ENCODE assay signal across 23 cellular contexts in the genomic region with DNA sequence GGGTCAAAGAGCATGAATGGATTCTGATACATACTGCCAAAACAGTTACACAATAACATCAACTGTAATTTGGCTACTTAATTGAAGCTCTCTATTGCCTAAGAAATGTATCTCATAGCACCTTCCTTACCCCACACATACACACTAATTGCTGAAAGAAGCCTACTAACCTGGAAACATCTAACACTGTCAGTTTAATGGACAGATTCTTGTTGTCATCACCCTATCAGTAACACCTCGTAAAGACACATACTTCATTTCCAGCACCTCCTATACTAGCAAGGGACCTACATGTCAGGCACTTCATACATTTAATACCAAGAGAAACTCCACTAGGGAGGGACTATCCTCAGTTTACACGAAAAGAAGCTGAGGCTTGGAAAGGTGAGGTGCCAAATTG. TPM values are rescaled to one million over a fixed set of nuclear protein-coding genes. Genes with fewer than 3 reads are reported as not detected.
DNase-seq lines count a peak whose midpoint lies in the region; ATAC-seq lines count a peak whose summit lies in the region.
"Had no signal": no experiment of that assay in that cellular context is flagged by ENCODE, and none has a peak within 500 bp of the region (broad histone marks: within the 10 kb centered on the region; RNA-seq: fewer than 3 reads in every experiment).

No MANE protein-coding gene starts in this region.

- H3K36me3 ChIP-seq in CD4-positive, alpha-beta memory T cell (ENCODE audit: insufficient read depth, low read length), result peaks cover 25% of the 10 kb centered on the region
- H3K36me3 ChIP-seq: colonic mucosa had no signal

- H3K27ac ChIP-seq in CD4-positive, alpha-beta memory T cell (ENCODE audit: low read depth, low read length), result peak overlapping the region; percentile 13
- H3K27ac ChIP-seq: A549, colonic mucosa, gastrocnemius medialis had no signal

- H3K27ac Mint-ChIP-seq in activated CD8-positive, alpha-beta memory T cell treated with anti-CD3 and anti-CD28 coated beads, Interleukin-2, amount 10 ng/mL, durations not matched to agents 7 days and 5 days, result peak overlapping the region; percentile 51
- H3K27ac Mint-ChIP-seq in CD4-positive, alpha-beta memory T cell, result peak overlapping the region; percentile 32 to 86 (median 67)
- H3K27ac Mint-ChIP-seq in T-cell (peak overlapping the region; percentile 68 to 81), immature natural killer cell (peak overlapping the region; percentile 6 to 79 (median 30))
- H3K27ac Mint-ChIP-seq: type B pancreatic cell had no signal

- intact Hi-C loops in CD4-positive, alpha-beta memory T cell (cut with micrococcal nuclease), result no loop called here

- POLR2A ChIA-PET in CD4-positive, alpha-beta memory T cell (lab: Charles Lee; ENCODE audit: partially characterized antibody), result interaction anchor here (1.3 to 3.5 kb wide), 4 partner anchors 8 to 53 kb away, joined by 4 to 17 read pairs (median 12); partner anchors contain the start of genes NAP1L4 and PHLDA2
- POLR2A ChIA-PET in T-cell (lab: Charles Lee), result interaction anchor here in 1 of 2 donors (1.0 kb wide), 1 partner anchor 8 kb away, joined by 3 read pairs; no protein-coding TSS in a partner anchor

- peaks cover 42% of the 10 kb centered on the region for H3K36me3 Mint-ChIP-seq in activated CD8-positive, alpha-beta memory T cell treated with anti-CD3 and anti-CD28 coated beads, Interleukin-2, amount 10 ng/mL, durations not matched to agents 7 days and 5 days
- peaks cover 18 to 43% of the 10 kb centered on the region in 2 donors for H3K36me3 Mint-ChIP-seq in CD4-positive, alpha-beta memory T cell
- H3K36me3 Mint-ChIP-seq in T-cell (peaks cover 21% of the 10 kb centered on the region), immature natural killer cell (peaks cover 4 to 12% (median 9%) of the 10 kb centered on the region in 3 donors)

- H3K9me3 Mint-ChIP-seq in activated CD8-positive, alpha-beta memory T cell treated with anti-CD3 and anti-CD28 coated beads, Interleukin-2, amount 10 ng/mL, durations not matched to agents 7 days and 5 days (ENCODE audit: low read depth), result no peaks in the 10 kb centered on the region
- no peaks in the 10 kb centered on the region for H3K9me3 Mint-ChIP-seq in CD4-positive, alpha-beta memory T cell
- H3K9me3 Mint-ChIP-seq in T-cell, result no peaks in the 10 kb centered on the region
- H3K9me3 Mint-ChIP-seq in immature natural killer cell, result no peaks in the 10 kb centered on the region
- H3K9me3 Mint-ChIP-seq: CD14-positive monocyte, type B pancreatic cell had no signal

- ATAC-seq in activated CD8-positive, alpha-beta memory T cell treated with anti-CD3 and anti-CD28 coated beads, Interleukin-2, amount 10 ng/mL, durations not matched to agents 7 days and 5 days, result peak; percentile 30
- ATAC-seq in T-cell (replicated peaks in 1 of 4) (no peak), HG02763 (IDR thresholded peaks at IDR 0.05; ENCODE audit: unreplicated experiment) (no peak)
- ATAC-seq: A549, gastrocnemius medialis had no signal

- H3K4me1 Mint-ChIP-seq in activated CD8-positive, alpha-beta memory T cell treated with anti-CD3 and anti-CD28 coated beads, Interleukin-2, amount 10 ng/mL, durations not matched to agents 7 days and 5 days, result peaks cover 65% of the 10 kb centered on the region
- peaks cover 41 to 77% (median 53%) of the 10 kb centered on the region in 4 donors for H3K4me1 Mint-ChIP-seq in CD4-positive, alpha-beta memory T cell
- H3K4me1 Mint-ChIP-seq in T-cell, result peaks cover 59 to 81% (median 71%) of the 10 kb centered on the region in 3 donors
- H3K4me1 Mint-ChIP-seq in immature natural killer cell, result peaks cover 54 to 72% of the 10 kb centered on the region in 2 donors

- no peak for DNase-seq in activated CD8-positive, alpha-beta memory T cell treated with anti-CD3 and anti-CD28 coated beads, Interleukin-2, amount 10 ng/mL, durations not matched to agents 7 days and 5 days
- DNase-seq in activated CD8-positive, alpha-beta memory T cell treated with anti-CD3 and anti-CD28 coated beads for 24 hours, result no peak
- DNase-seq in CD4-positive, alpha-beta memory T cell, result no peak
- no peak for DNase-seq in T-cell
- no peak for DNase-seq in immature natural killer cell
- no peak for DNase-seq in mucosa of gallbladder (ENCODE audit: low spot score)
- DNase-seq in NCI-H510A (lab: John Stamatoyannopoulos, UW), result no peak
- DNase-seq: activated effector memory CD4-positive, alpha-beta T cell treated with Interleukin-2 at 50 U/mL for 16 hours; colonic mucosa; gastrocnemius medialis; left cardiac atrium; MG63; midbrain; NCI-H1694; NCI-H2227 treated with DMSO at 0.1 percent for 48 hours; NK-92 treated with Interleukin-12 subunit alpha and Interleukin-12 subunit beta, amount 100 ng/mL, for 24 hours; RPMI8226; stimulated activated CD4-positive, alpha-beta T cell treated with anti-CD3 and anti-CD28 coated beads, Interleukin-15, amount 100 ng/mL, for 24 hours; stimulated activated naive CD4-positive, alpha-beta T cell had no signal

- H3K27me3 Mint-ChIP-seq in activated CD8-positive, alpha-beta memory T cell treated with anti-CD3 and anti-CD28 coated beads, Interleukin-2, amount 10 ng/mL, durations not matched to agents 7 days and 5 days, result no peaks in the 10 kb centered on the region
- no peaks in the 10 kb centered on the region for H3K27me3 Mint-ChIP-seq in CD4-positive, alpha-beta memory T cell
- no peaks in the 10 kb centered on the region for H3K27me3 Mint-ChIP-seq in T-cell
- H3K27me3 Mint-ChIP-seq in immature natural killer cell (ENCODE audit: low read depth in 3 of 3), result peaks cover 0 to 2% (median 0%) of the 10 kb centered on the region in 3 donors
- H3K27me3 Mint-ChIP-seq: type B pancreatic cell had no signal

- no peaks in the 10 kb centered on the region for H3K27me3 ChIP-seq in CD4-positive, alpha-beta memory T cell (ENCODE audit: insufficient read depth, low read length)
- H3K27me3 ChIP-seq: colonic mucosa, gastrocnemius medialis, MG63 had no signal

- H3K9me3 ChIP-seq in CD4-positive, alpha-beta memory T cell (ENCODE audit: control insufficient read depth in 1 of 2, low read length in 2 of 2), result no peaks in the 10 kb centered on the region
- H3K9me3 ChIP-seq: A549, colonic mucosa, gastrocnemius medialis, MG63 had no signal

- CTCF ChIA-PET in activated CD8-positive, alpha-beta memory T cell treated with anti-CD3 and anti-CD28 coated beads, Interleukin-2, amount 10 ng/mL, durations not matched to agents 7 days and 5 days (lab: Charles Lee), result interaction anchor here (0.7 to 1.2 kb wide), 3 partner anchors 31 to 52 kb away, joined by 3 to 4 read pairs (median 3); no protein-coding TSS in a partner anchor
- CTCF ChIA-PET in CD4-positive, alpha-beta memory T cell (lab: Charles Lee; ENCODE audit: partially characterized antibody), result interaction anchor here (2.5 kb wide), 1 partner anchor 33 kb away, joined by 12 read pairs; no protein-coding TSS in a partner anchor
- CTCF ChIA-PET in T-cell (lab: Charles Lee), result interaction anchor here in 1 of 2 donors (0.8 kb wide), 1 partner anchor 450 kb away, joined by 3 read pairs; no protein-coding TSS in a partner anchor

- H3K4me3 Mint-ChIP-seq in activated CD8-positive, alpha-beta memory T cell treated with anti-CD3 and anti-CD28 coated beads, Interleukin-2, amount 10 ng/mL, durations not matched to agents 7 days and 5 days, result no peak overlapping the region
- peak overlapping the region in 6 of 8 donors; percentile 7 to 76 (median 50) for H3K4me3 Mint-ChIP-seq in CD4-positive, alpha-beta memory T cell
- H3K4me3 Mint-ChIP-seq in T-cell (peak overlapping the region in 2 of 3 donors; percentile 2 to 58), immature natural killer cell (peak overlapping the region in 2 of 5 donors; percentile 9 to 33)
- H3K4me3 Mint-ChIP-seq: CD14-positive monocyte, type B pancreatic cell had no signal

- peaks cover 75% of the 10 kb centered on the region for H3K4me1 ChIP-seq in CD4-positive, alpha-beta memory T cell (ENCODE audit: insufficient read depth, low read length)
- H3K4me1 ChIP-seq: A549, colonic mucosa had no signal

- H3K4me3 ChIP-seq in CD4-positive, alpha-beta memory T cell (ENCODE audit: low read length in 2 of 2), result no peak overlapping the region
- H3K4me3 ChIP-seq: A549, colonic mucosa, gastrocnemius medialis, MG63 had no signal

RNA-seq across cellular contexts. Expression of gene NAP1L4, which starts 9.9 kb away (rescaled TPM):
- total RNA-seq in activated CD8-positive, alpha-beta memory T cell treated with anti-CD3 and anti-CD28 coated beads, Interleukin-2, amount 10 ng/mL, durations not matched to agents 7 days and 5 days, result 100 to 1,000 TPM; 347 to 389 TPM
- total RNA-seq in CD4-positive, alpha-beta memory T cell, result 100 to 1,000 TPM; 299 to 303 TPM
- polyA plus RNA-seq in CD4-positive, alpha-beta memory T cell, result 100 to 1,000 TPM; 153 to 160 TPM
- total RNA-seq in T-cell (100 to 1,000 TPM; 253 to 388 (median 299) TPM), mucosa of gallbladder (135 TPM)
- polyA plus RNA-seq in immature natural killer cell, result 100 to 1,000 TPM; 131 to 157 (median 139) TPM

RNA-seq across cellular contexts. Expression of gene PHLDA2, which starts 53.0 kb away (rescaled TPM):
- 1 to 10 TPM; 1.1 to 3.6 TPM for total RNA-seq in activated CD8-positive, alpha-beta memory T cell treated with anti-CD3 and anti-CD28 coated beads, Interleukin-2, amount 10 ng/mL, durations not matched to agents 7 days and 5 days
- total RNA-seq in CD4-positive, alpha-beta memory T cell, result 1 to 10 TPM; 1.1 TPM
- 1 to 10 TPM in 1 of 2 donors, under 1 TPM in 1; 0.58 to 1.9 TPM for polyA plus RNA-seq in CD4-positive, alpha-beta memory T cell
- total RNA-seq in T-cell (1 to 10 TPM in 1 of 5 donors, under 1 TPM in 4; 0.65 to 1.3 (median 0.79) TPM), mucosa of gallbladder (38.7 TPM)
- polyA plus RNA-seq in immature natural killer cell, result under 1 TPM in 1 of 3 donors, not detected in 2; 0.27 TPM
